Comparison of ENCODE assay signal across 31 cellular contexts in genomic region chr6:114158838-114159694, GRCh38.
"Had no signal": no experiment of that assay in that cellular context is flagged by ENCODE, and none has a peak within 500 bp of the region (broad histone marks: within the 10 kb centered on the region; RNA-seq: fewer than 3 reads in every experiment).

No MANE protein-coding gene starts in this region.

- H3K9me3 ChIP-seq: ascending aorta, esophagus muscularis mucosa, gastrocnemius medialis, heart left ventricle had no signal

- H3K4me3 Mint-ChIP-seq: activated CD4-positive, alpha-beta memory T cell treated with anti-CD3 and anti-CD28 coated beads, Interleukin-2, amount 10 ng/mL, durations not matched to agents 7 days and 5 days; activated CD4-positive, alpha-beta T cell treated with anti-CD3 and anti-CD28 coated beads, Interleukin-2, amount 10 ng/mL, durations not matched to agents 7 days and 5 days; activated naive CD4-positive, alpha-beta T cell treated with anti-CD3 and anti-CD28 coated beads, Interleukin-2, amount 10 ng/mL, durations not matched to agents 7 days and 5 days; activated naive CD8-positive, alpha-beta T cell treated with anti-CD3 and anti-CD28 coated beads, Interleukin-2, amount 10 ng/mL, durations not matched to agents 7 days and 5 days; activated T-cell treated with anti-CD3 and anti-CD28 coated beads, Interleukin-2, amount 50 U/mL, for 24 hours; activated T-cell treated with anti-CD3 and anti-CD28 coated beads, Interleukin-2, amount 50 U/mL, for 72 hours; effector memory CD8-positive, alpha-beta T cell; WTC11 had no signal

- H3K36me3 Mint-ChIP-seq: activated naive CD4-positive, alpha-beta T cell treated with anti-CD3 and anti-CD28 coated beads, Interleukin-2, amount 10 ng/mL, durations not matched to agents 7 days and 5 days; activated naive CD4-positive, alpha-beta T cell treated with anti-CD3 and anti-CD28 coated beads, Interleukin-2, amount 50 U/mL, for 72 hours; activated naive CD8-positive, alpha-beta T cell treated with anti-CD3 and anti-CD28 coated beads, Interleukin-2, amount 10 ng/mL, durations not matched to agents 7 days and 5 days; WTC11 had no signal

- H3K36me3 ChIP-seq: ascending aorta, brain microvascular endothelial cell, esophagus muscularis mucosa, gastrocnemius medialis, heart left ventricle had no signal

- ATAC-seq: activated naive CD4-positive, alpha-beta T cell treated with anti-CD3 and anti-CD28 coated beads, Interleukin-2, amount 50 U/mL, for 72 hours; activated T-cell treated with anti-CD3 and anti-CD28 coated beads, Interleukin-2, amount 50 U/mL, for 72 hours; effector memory CD8-positive, alpha-beta T cell; foreskin keratinocyte; gastrocnemius medialis; heart left ventricle; WTC11 had no signal

- H3K4me1 ChIP-seq: ascending aorta, esophagus muscularis mucosa, foreskin keratinocyte, gastrocnemius medialis, heart left ventricle had no signal

- H3K27ac Mint-ChIP-seq: activated CD4-positive, alpha-beta memory T cell treated with anti-CD3 and anti-CD28 coated beads, Interleukin-2, amount 10 ng/mL, durations not matched to agents 7 days and 5 days; activated CD4-positive, alpha-beta T cell treated with anti-CD3 and anti-CD28 coated beads, Interleukin-2, amount 10 ng/mL, durations not matched to agents 7 days and 5 days; activated naive CD4-positive, alpha-beta T cell treated with anti-CD3 and anti-CD28 coated beads, Interleukin-2, amount 10 ng/mL, durations not matched to agents 7 days and 5 days; activated naive CD4-positive, alpha-beta T cell treated with anti-CD3 and anti-CD28 coated beads, Interleukin-2, amount 50 U/mL, for 72 hours; activated naive CD8-positive, alpha-beta T cell treated with anti-CD3 and anti-CD28 coated beads, Interleukin-2, amount 10 ng/mL, durations not matched to agents 7 days and 5 days; activated T-cell treated with anti-CD3 and anti-CD28 coated beads, Interleukin-2, amount 50 U/mL, for 24 hours; activated T-cell treated with anti-CD3 and anti-CD28 coated beads, Interleukin-2, amount 50 U/mL, for 72 hours; effector memory CD8-positive, alpha-beta T cell; WTC11 had no signal

- H3K4me1 Mint-ChIP-seq: activated CD4-positive, alpha-beta memory T cell treated with anti-CD3 and anti-CD28 coated beads, Interleukin-2, amount 10 ng/mL, durations not matched to agents 7 days and 5 days; activated CD4-positive, alpha-beta T cell treated with anti-CD3 and anti-CD28 coated beads, Interleukin-2, amount 10 ng/mL, durations not matched to agents 7 days and 5 days; activated naive CD4-positive, alpha-beta T cell treated with anti-CD3 and anti-CD28 coated beads, Interleukin-2, amount 10 ng/mL, durations not matched to agents 7 days and 5 days; activated naive CD8-positive, alpha-beta T cell treated with anti-CD3 and anti-CD28 coated beads, Interleukin-2, amount 10 ng/mL, durations not matched to agents 7 days and 5 days had no signal

- H3K27ac ChIP-seq: ascending aorta, brain microvascular endothelial cell, esophagus muscularis mucosa, foreskin keratinocyte, gastrocnemius medialis, heart left ventricle had no signal

- H3K9me3 Mint-ChIP-seq: activated CD4-positive, alpha-beta memory T cell treated with anti-CD3 and anti-CD28 coated beads, Interleukin-2, amount 10 ng/mL, durations not matched to agents 7 days and 5 days; activated CD4-positive, alpha-beta T cell treated with anti-CD3 and anti-CD28 coated beads, Interleukin-2, amount 10 ng/mL, durations not matched to agents 7 days and 5 days; activated naive CD4-positive, alpha-beta T cell treated with anti-CD3 and anti-CD28 coated beads, Interleukin-2, amount 10 ng/mL, durations not matched to agents 7 days and 5 days; activated naive CD4-positive, alpha-beta T cell treated with anti-CD3 and anti-CD28 coated beads, Interleukin-2, amount 50 U/mL, for 72 hours; activated naive CD8-positive, alpha-beta T cell treated with anti-CD3 and anti-CD28 coated beads, Interleukin-2, amount 10 ng/mL, durations not matched to agents 7 days and 5 days; activated T-cell treated with anti-CD3 and anti-CD28 coated beads, Interleukin-2, amount 50 U/mL, for 24 hours; activated T-cell treated with anti-CD3 and anti-CD28 coated beads, Interleukin-2, amount 50 U/mL, for 72 hours; WTC11 had no signal

- H3K27me3 ChIP-seq: ascending aorta, brain microvascular endothelial cell, esophagus muscularis mucosa, gastrocnemius medialis, heart left ventricle had no signal

- H3K27me3 Mint-ChIP-seq: activated CD4-positive, alpha-beta memory T cell treated with anti-CD3 and anti-CD28 coated beads, Interleukin-2, amount 10 ng/mL, durations not matched to agents 7 days and 5 days; activated CD4-positive, alpha-beta T cell treated with anti-CD3 and anti-CD28 coated beads, Interleukin-2, amount 10 ng/mL, durations not matched to agents 7 days and 5 days; activated naive CD4-positive, alpha-beta T cell treated with anti-CD3 and anti-CD28 coated beads, Interleukin-2, amount 10 ng/mL, durations not matched to agents 7 days and 5 days; activated naive CD8-positive, alpha-beta T cell treated with anti-CD3 and anti-CD28 coated beads, Interleukin-2, amount 10 ng/mL, durations not matched to agents 7 days and 5 days; activated T-cell treated with anti-CD3 and anti-CD28 coated beads, Interleukin-2, amount 50 U/mL, for 24 hours; effector memory CD8-positive, alpha-beta T cell had no signal

- DNase-seq: activated CD4-positive, alpha-beta memory T cell treated with anti-CD3 and anti-CD28 coated beads, Interleukin-2, amount 10 ng/mL, durations not matched to agents 7 days and 5 days; activated CD4-positive, alpha-beta T cell treated with anti-CD3 and anti-CD28 coated beads for 1 hour; activated CD4-positive, alpha-beta T cell treated with anti-CD3 and anti-CD28 coated beads for 4 hours; activated CD4-positive, alpha-beta T cell treated with anti-CD3 and anti-CD28 coated beads, Interleukin-2, amount 10 ng/mL, durations not matched to agents 7 days and 5 days; activated CD4-positive, alpha-beta T cell treated with anti-CD3 and anti-CD28 coated beads, Interleukin-2, amount 50 U/mL, for 4 hours; activated CD8-positive, alpha-beta memory T cell treated with anti-CD3 and anti-CD28 coated beads, Interleukin-2, amount 50 U/mL, for 48 hours; activated gamma-delta T cell; activated naive CD4-positive, alpha-beta T cell; activated naive CD4-positive, alpha-beta T cell treated with anti-CD3 and anti-CD28 coated beads, Interleukin-2, amount 10 ng/mL, durations not matched to agents 7 days and 5 days; activated naive CD8-positive, alpha-beta T cell treated with anti-CD3 and anti-CD28 coated beads, Interleukin-2, amount 10 ng/mL, durations not matched to agents 7 days and 5 days; activated T-cell treated with anti-CD3 and anti-CD28 coated beads for 4 hours; activated T-cell treated with anti-CD3 and anti-CD28 coated beads, Interleukin-2, amount 50 U/mL, for 24 hours; activated T-cell treated with anti-CD3 and anti-CD28 coated beads, Interleukin-2, amount 50 U/mL, for 72 hours; brain microvascular endothelial cell; caudate nucleus; cortex of kidney; dermis blood vessel endothelial cell; effector CD4-positive, alpha-beta T cell; effector memory CD8-positive, alpha-beta T cell; erythroblast; foreskin keratinocyte; gastrocnemius medialis; glutamatergic neuron; heart left ventricle; T-helper 2 cell had no signal

- H3K4me3 ChIP-seq: ascending aorta, esophagus muscularis mucosa, gastrocnemius medialis, heart left ventricle had no signal

- FAIRE-seq: bronchial epithelial cell, colon had no signal
